ENCODE assay signal across 2 cellular contexts in the genomic region with DNA sequence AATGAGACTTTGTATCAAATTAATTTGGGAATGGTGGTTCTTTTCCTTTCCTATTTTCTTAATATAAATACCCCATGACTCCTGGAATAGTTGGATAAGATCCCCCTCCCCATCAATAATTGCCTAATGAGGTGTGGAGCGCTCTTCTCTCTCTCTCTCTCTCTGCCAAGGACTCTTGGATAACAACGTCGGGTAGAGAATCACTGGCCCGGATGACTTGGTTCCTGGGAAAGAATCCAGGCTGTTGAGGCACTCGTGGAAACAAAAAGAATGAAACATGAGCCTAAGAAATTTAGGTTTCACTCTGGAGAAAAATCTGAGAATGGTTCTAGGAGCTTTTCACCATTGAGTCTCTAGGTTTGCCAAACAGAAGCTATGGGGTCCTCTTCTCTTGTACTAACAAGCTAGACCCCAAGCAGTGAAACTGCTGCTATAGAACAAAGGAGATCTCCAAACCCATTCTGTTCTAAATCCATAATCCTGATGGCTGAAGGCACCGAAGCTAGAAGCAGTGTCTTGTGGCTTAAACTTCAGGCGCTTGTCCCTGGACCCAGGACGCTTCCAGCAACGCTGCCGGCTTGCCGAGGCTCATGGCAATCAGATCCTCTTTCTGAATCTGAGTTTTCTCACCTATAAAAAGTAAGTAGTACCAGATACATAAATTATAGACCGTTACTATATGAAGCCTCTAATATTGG.
TF ChIP-seq lines count a peak whose summit lies in the region.

No MANE protein-coding gene starts in this region.

TF ChIP-seq in IMR-90, 13 proteins besides CTCF, POLR2A, EP300 and RAD21:
- TF ChIP-seq BHLHE40 (IDR thresholded peaks at IDR 0.05; ENCODE audit: low read depth, low read length) (no peak), NFE2L2 (IDR thresholded peaks at IDR 0.05; ENCODE audit: low read depth, low read length) (no peak), MAFK (IDR thresholded peaks at IDR 0.05; ENCODE audit: low read depth, low read length) (no peak)
- TF ChIP-seq, protein P1, sequence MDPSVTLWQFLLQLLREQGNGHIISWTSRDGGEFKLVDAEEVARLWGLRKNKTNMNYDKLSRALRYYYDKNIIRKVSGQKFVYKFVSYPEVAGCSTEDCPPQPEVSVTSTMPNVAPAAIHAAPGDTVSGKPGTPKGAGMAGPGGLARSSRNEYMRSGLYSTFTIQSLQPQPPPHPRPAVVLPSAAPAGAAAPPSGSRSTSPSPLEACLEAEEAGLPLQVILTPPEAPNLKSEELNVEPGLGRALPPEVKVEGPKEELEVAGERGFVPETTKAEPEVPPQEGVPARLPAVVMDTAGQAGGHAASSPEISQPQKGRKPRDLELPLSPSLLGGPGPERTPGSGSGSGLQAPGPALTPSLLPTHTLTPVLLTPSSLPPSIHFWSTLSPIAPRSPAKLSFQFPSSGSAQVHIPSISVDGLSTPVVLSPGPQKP (IDR thresholded peaks at IDR 0.05; ENCODE audit: borderline replicate concordance, low read depth, low read length), result no peak
TF ChIP-seq in IMR-90: peak in this region for 0.

TF ChIP-seq in endothelial cell of umbilical vein, 7 proteins besides CTCF, POLR2A, EP300 and RAD21:
- TF ChIP-seq MYC (IDR thresholded peaks at IDR 0.05; ENCODE audit: low read depth, low read length), result no peak
- TF ChIP-seq FOS (IDR thresholded peaks at IDR 0.05; ENCODE audit: borderline replicate concordance, insufficient read depth, low read length), result no peak
- TF ChIP-seq, protein P2, sequence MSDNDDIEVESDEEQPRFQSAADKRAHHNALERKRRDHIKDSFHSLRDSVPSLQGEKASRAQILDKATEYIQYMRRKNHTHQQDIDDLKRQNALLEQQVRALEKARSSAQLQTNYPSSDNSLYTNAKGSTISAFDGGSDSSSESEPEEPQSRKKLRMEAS (IDR thresholded peaks at IDR 0.05; ENCODE audit: insufficient read depth, insufficient read length), result no peak
- TF ChIP-seq POLR2AphosphoS5 (IDR thresholded peaks at IDR 0.05; ENCODE audit: insufficient read depth, low read depth, low read length), result no peak
- no peak for TF ChIP-seq EZH2 (IDR thresholded peaks at IDR 0.05; ENCODE audit: borderline replicate concordance, low read depth, low read length, severe bottlenecking)
- no peak for TF ChIP-seq JUN (IDR thresholded peaks at IDR 0.05; ENCODE audit: borderline replicate concordance, insufficient read depth, insufficient read length, low read depth)
- no peak for TF ChIP-seq GATA2 (IDR thresholded peaks at IDR 0.05; ENCODE audit: insufficient read depth, insufficient read length, low read depth, low read length)
